ENCODE assay signal across 20 cellular contexts in the genomic region with DNA sequence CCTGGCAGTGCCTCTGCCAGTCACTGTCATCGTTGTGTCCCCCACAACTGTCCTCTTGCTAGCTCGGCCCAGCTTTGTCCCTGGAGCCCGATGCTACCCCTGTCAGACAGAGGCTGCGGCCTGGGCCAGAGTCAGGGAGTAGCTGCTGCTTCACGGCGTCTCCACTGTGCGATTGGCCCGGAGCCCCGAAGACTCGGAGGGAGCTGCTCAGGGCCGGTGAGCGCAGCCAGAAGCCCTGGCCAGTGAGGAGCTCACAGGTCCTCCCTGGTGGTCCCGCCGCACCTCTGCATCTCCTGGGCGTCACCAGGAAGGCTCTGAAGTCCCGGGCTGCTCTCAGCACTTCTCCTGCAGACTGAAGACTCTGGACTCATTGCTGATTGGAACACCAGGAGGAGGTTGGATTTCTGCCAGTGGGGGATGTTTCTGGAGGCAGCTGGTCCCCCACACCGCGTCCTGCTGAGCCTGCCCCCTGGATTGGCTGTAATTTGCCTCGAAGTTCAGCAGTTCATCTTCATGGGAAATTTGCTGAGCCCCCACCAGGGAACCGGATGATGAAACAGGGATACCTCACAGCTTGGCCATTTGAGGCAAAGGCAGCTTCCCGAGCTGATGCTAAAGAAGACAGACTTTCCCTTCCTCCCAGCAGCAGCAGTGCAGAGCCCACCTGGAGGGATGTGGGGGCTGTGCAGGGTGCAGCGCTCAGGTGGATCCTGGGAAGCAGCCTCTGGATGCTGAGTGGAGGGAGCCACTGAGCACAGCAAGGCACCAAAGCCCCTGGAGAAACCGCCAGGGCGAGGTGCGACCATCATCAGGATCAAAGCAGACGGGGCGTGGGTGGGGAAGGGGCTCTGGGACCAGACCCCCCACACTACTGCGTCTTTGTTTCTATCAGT. TPM values are rescaled to one million over a fixed set of nuclear protein-coding genes. Genes with fewer than 3 reads are reported as not detected.
A peak's percentile ranks its signal among the peaks of the same experiment; 100 is the strongest.
DNase-seq lines count a peak whose midpoint lies in the region; ATAC-seq and TF ChIP-seq lines count a peak whose summit lies in the region.
"Had no signal": no experiment of that assay in that cellular context is flagged by ENCODE, and none has a peak within 500 bp of the region (broad histone marks: within the 10 kb centered on the region; RNA-seq: fewer than 3 reads in every experiment).

No MANE protein-coding gene starts in this region.

- TF ChIP-seq CTCF in RWPE1 (conservative IDR thresholded peaks at IDR 0.05; ENCODE audit: low read depth) (no peak), esophagus muscularis mucosa (IDR thresholded peaks at IDR 0.05) (no peak), prostate gland (IDR thresholded peaks at IDR 0.05) (no peak), natural killer cell (IDR thresholded peaks at IDR 0.05) (no peak)

- peaks cover 24 to 37% of the 10 kb centered on the region in 2 donors for H3K4me1 Mint-ChIP-seq in natural killer cell

- CTCF ChIA-PET in RWPE1 (lab: Yijun Ruan, JAX) = no interaction called here

- no peak for TF ChIP-seq EP300 in esophagus muscularis mucosa (IDR thresholded peaks at IDR 0.05)

- H3K27ac ChIP-seq in RWPE1 (peak overlapping the region; percentile 16), esophagus muscularis mucosa (replicated peaks in 1 of 4) (peak overlapping the region in 3 of 4 donors; percentile 46 to 61 (median 47)), prostate gland (peak overlapping the region; percentile 3 to 28)
- H3K27ac ChIP-seq: BLaER1, colonic mucosa, HL-60, pancreas had no signal

- DNase-seq in H7 = peak; percentile 69
- no peak for DNase-seq in RWPE1 (ENCODE audit: low spot score)
- no peak for DNase-seq in esophagus muscularis mucosa (ENCODE audit: extremely low spot score)
- DNase-seq in prostate gland (ENCODE audit: low spot score) = no peak
- DNase-seq in amniotic stem cell (lab: John Stamatoyannopoulos, UW) = no peak
- no peak for DNase-seq in natural killer cell
- no peak for DNase-seq in SKM-1 treated with dmso at 0.1 percent for 144 hours (lab: John Stamatoyannopoulos, UW; ENCODE audit: unreplicated experiment)
- DNase-seq: activated CD4-positive, alpha-beta T cell treated with anti-CD3 and anti-CD28 coated beads, Interleukin-2, amount 50 U/mL, for 4 hours; colonic mucosa; KG1; left ventricle myocardium superior; NCI-H1930; PC-3; small intestine; trophoblast cell had no signal

- no peak overlapping the region for H3K4me3 Mint-ChIP-seq in natural killer cell

- H3K9me3 ChIP-seq in esophagus muscularis mucosa (no peaks in the 10 kb centered on the region), prostate gland (no peaks in the 10 kb centered on the region)
- H3K9me3 ChIP-seq: BLaER1, colonic mucosa, pancreas had no signal

- WGBS in esophagus muscularis mucosa = 68% methylated on average over 12 of the region's 28 CpGs
- 67% methylated on average over 23 of the region's 28 CpGs for WGBS in prostate gland

- H3K9me3 Mint-ChIP-seq in natural killer cell = no peaks in the 10 kb centered on the region
- H3K9me3 Mint-ChIP-seq: activated T-helper 2 cell treated with anti-CD3 and anti-CD28 coated beads, Interferon-gamma antibody, Interleukin-2, Interleukin-4, amounts not matched to agents 10 μg/mL and 5 μg/mL and 100 μg/mL, durations not matched to agents 14 hours and 24 hours and 36 hours had no signal

- H3K27me3 ChIP-seq in H7 (ENCODE audit: control insufficient read depth, insufficient read depth, low read length) (no peaks in the 10 kb centered on the region), esophagus muscularis mucosa (no peaks in the 10 kb centered on the region), prostate gland (replicated peaks; ENCODE audit: insufficient read depth) (no peaks in the 10 kb centered on the region)
- H3K27me3 ChIP-seq: BLaER1, colonic mucosa, pancreas had no signal

- TF ChIP-seq POLR2A in esophagus muscularis mucosa (IDR thresholded peaks at IDR 0.05; ENCODE audit: low read depth) = no peak
- TF ChIP-seq POLR2A in prostate gland (IDR thresholded peaks at IDR 0.05) = no peak

- ATAC-seq in GM18909 (IDR thresholded peaks at IDR 0.05; ENCODE audit: poor library complexity, unreplicated experiment) = no peak
- ATAC-seq in natural killer cell = no peak
- ATAC-seq: left ventricle myocardium superior, pancreas, PC-3 had no signal

- H3K27ac Mint-ChIP-seq in natural killer cell = no peak overlapping the region
- H3K27ac Mint-ChIP-seq: activated T-helper 2 cell treated with anti-CD3 and anti-CD28 coated beads, Interferon-gamma antibody, Interleukin-2, Interleukin-4, amounts not matched to agents 10 μg/mL and 5 μg/mL and 100 μg/mL, durations not matched to agents 14 hours and 24 hours and 36 hours had no signal

- H3K27me3 Mint-ChIP-seq in natural killer cell (ENCODE audit: low read depth in 2 of 2) = no peaks in the 10 kb centered on the region

- no peaks in the 10 kb centered on the region for H3K36me3 Mint-ChIP-seq in natural killer cell

- POLR2A ChIA-PET in RWPE1 (lab: Yijun Ruan, JAX; ENCODE audit: low non-redundant PET) = interaction anchor here (0.6 kb wide), 1 partner anchor 189 kb away, joined by 4 read pairs; no protein-coding TSS in a partner anchor

- H3K4me1 ChIP-seq in esophagus muscularis mucosa (peaks cover 11 to 52% (median 47%) of the 10 kb centered on the region in 4 donors), prostate gland (replicated peaks) (peaks cover 19% of the 10 kb centered on the region)

- H3K4me3 ChIP-seq in H7 (ENCODE audit: insufficient read depth, low read depth, low read length) (no peak overlapping the region), esophagus muscularis mucosa (no peak overlapping the region), prostate gland (no peak overlapping the region)
- H3K4me3 ChIP-seq: BLaER1, colonic mucosa, pancreas had no signal

- intact Hi-C loops in esophagus muscularis mucosa (cut with DNase I) = no loop called here
- intact Hi-C loops in prostate gland (cut with DNase I) = loop anchor here (5.0 kb wide), 1 partner anchor 44 kb away; the partner anchor contains the start of genes C9orf78 and USP20
- intact Hi-C loops in natural killer cell (cut with micrococcal nuclease) = no loop called here

- peaks cover 1% of the 10 kb centered on the region for H3K36me3 ChIP-seq in H7 (replicated peaks; ENCODE audit: control insufficient read depth, insufficient read depth, low read length)
- peaks cover 0 to 5% (median 2%) of the 10 kb centered on the region in 4 donors for H3K36me3 ChIP-seq in esophagus muscularis mucosa
- peaks cover 0 to 26% of the 10 kb centered on the region in 2 donors for H3K36me3 ChIP-seq in prostate gland
- H3K36me3 ChIP-seq: colonic mucosa had no signal

RNA-seq across cellular contexts. Expression of gene USP20, which starts 45.6 kb away (rescaled TPM):
- 15.8 and 16.3 TPM in 2 replicates for total RNA-seq in H7 (2014; rRNA removed; shearing (Covaris generic))
- 10 to 100 TPM; 31.1 to 45.3 (median 38.7) TPM for total RNA-seq in esophagus muscularis mucosa
- total RNA-seq in prostate gland = 10 to 100 TPM; 34.8 to 53.5 TPM
- 10 to 100 TPM; 66.8 to 86.1 (median 80.3) TPM for total RNA-seq in natural killer cell

RNA-seq across cellular contexts. Expression of gene C9orf78, which starts 45.8 kb away (rescaled TPM):
- 39.7 and 47.0 TPM in 2 replicates for total RNA-seq in H7 (2014; rRNA removed; shearing (Covaris generic))
- total RNA-seq in esophagus muscularis mucosa = 100 to 1,000 TPM in 1 of 4 donors, 10 to 100 TPM in 3; 47.3 to 139 (median 62.6) TPM
- 10 to 100 TPM; 63.7 to 76.8 TPM for total RNA-seq in prostate gland
- 10 to 100 TPM; 93.7 to 97.9 (median 97.6) TPM for total RNA-seq in natural killer cell

RNA-seq across cellular contexts. Expression of gene TOR1A, which starts 57.0 kb away (rescaled TPM):
- total RNA-seq in H7 (2014; rRNA removed; shearing (Covaris generic)) = 22.9 and 27.1 TPM in 2 replicates
- 10 to 100 TPM; 29.7 to 46.4 (median 34.4) TPM for total RNA-seq in esophagus muscularis mucosa
- total RNA-seq in prostate gland = 10 to 100 TPM; 37.1 to 41.2 TPM
- 10 to 100 TPM; 26.1 to 36.4 (median 34.8) TPM for total RNA-seq in natural killer cell
